ENCODE assay signal across 8 cellular contexts in genomic region chr3:10115326-10116137, GRCh38. TPM values are rescaled to one million over a fixed set of nuclear protein-coding genes. Genes with fewer than 3 reads are reported as not detected.
A peak's percentile ranks its signal among the peaks of the same experiment; 100 is the strongest.
DNase-seq lines count a peak whose midpoint lies in the region; ATAC-seq lines count a peak whose summit lies in the region.

Gene BRK1, plus strand, starts transcription at chr3:10115675. Its CDS starts 27 bp downstream, at chr3:10115702.

- H3K4me1 ChIP-seq in CD8-positive, alpha-beta memory T cell (ENCODE audit: insufficient read depth, low read length): peaks cover 34% of the 10 kb centered on the region
- H3K4me1 ChIP-seq in effector memory CD4-positive, alpha-beta T cell (ENCODE audit: control insufficient read depth, insufficient read depth, low read length, poor library complexity, severe bottlenecking): peaks cover 12% of the 10 kb centered on the region

- H3K27me3 ChIP-seq in CD8-positive, alpha-beta memory T cell (ENCODE audit: insufficient read depth, low read length, poor library complexity, severe bottlenecking): no peaks in the 10 kb centered on the region
- H3K27me3 ChIP-seq in effector memory CD4-positive, alpha-beta T cell (replicated peaks; ENCODE audit: control insufficient read depth, insufficient read depth, low read length, poor library complexity, severe bottlenecking): no peaks in the 10 kb centered on the region

- H3K4me3 Mint-ChIP-seq in CD8-positive, alpha-beta memory T cell: peak within 1 kb of the TSS; percentile 90 to 100 (median 99)

- DNase-seq in CD8-positive, alpha-beta memory T cell: peak; percentile 89 to 97 (median 91)
- DNase-seq in HS-5 (ENCODE audit: low read depth) (peak; percentile 84), lung microvascular endothelial cell (ENCODE audit: low read depth in 2 of 2) (peak; percentile 97 to 98)
- peak; percentile 87 for DNase-seq in NK-92 treated with Interleukin-12 subunit alpha and Interleukin-12 subunit beta, amount 100 ng/mL, for 24 hours (lab: John Stamatoyannopoulos, UW)
- DNase-seq in activated CD8-positive, alpha-beta memory T cell treated with anti-CD3 and anti-CD28 coated beads for 24 hours: peak; percentile 93
- peak; percentile 88 to 92 (median 88) for DNase-seq in effector memory CD4-positive, alpha-beta T cell
- peak; percentile 89 to 92 (median 91) for DNase-seq in stimulated activated CD4-positive, alpha-beta T cell treated with anti-CD3 and anti-CD28 coated beads, TNF-alpha, amount 100 ng/mL, for 48 hours (ENCODE audit: low read depth in 3 of 3)

- ATAC-seq in GM19468 (IDR thresholded peaks at IDR 0.05; ENCODE audit: extremely low read depth, unreplicated experiment): peak; percentile 84

- no peaks in the 10 kb centered on the region for H3K36me3 ChIP-seq in CD8-positive, alpha-beta memory T cell (ENCODE audit: insufficient read depth, low read length)
- H3K36me3 ChIP-seq in effector memory CD4-positive, alpha-beta T cell (ENCODE audit: control insufficient read depth, insufficient read depth, low read length): no peaks in the 10 kb centered on the region

- H3K36me3 Mint-ChIP-seq in CD8-positive, alpha-beta memory T cell: peaks cover 0 to 25% (median 0%) of the 10 kb centered on the region in 3 donors

- no peaks in the 10 kb centered on the region for H3K9me3 ChIP-seq in CD8-positive, alpha-beta memory T cell (ENCODE audit: low read length)
- no peaks in the 10 kb centered on the region for H3K9me3 ChIP-seq in effector memory CD4-positive, alpha-beta T cell (ENCODE audit: control insufficient read depth, low read length)

- peak within 1 kb of the TSS; percentile 87 to 100 (median 98) for H3K27ac Mint-ChIP-seq in CD8-positive, alpha-beta memory T cell

- H3K4me1 Mint-ChIP-seq in CD8-positive, alpha-beta memory T cell: peaks cover 34 to 47% (median 44%) of the 10 kb centered on the region in 3 donors

- peak within 1 kb of the TSS; percentile 96 for H3K4me3 ChIP-seq in CD8-positive, alpha-beta memory T cell (ENCODE audit: low read length)
- H3K4me3 ChIP-seq in effector memory CD4-positive, alpha-beta T cell (ENCODE audit: insufficient read depth, low read depth, low read length, poor library complexity, severe bottlenecking): peak within 1 kb of the TSS; percentile 85

- CTCF ChIA-PET in CD8-positive, alpha-beta memory T cell (lab: Charles Lee): interaction anchor here (0.7 kb wide), 1 partner anchor 84 kb away, joined by 3 read pairs; no protein-coding TSS in a partner anchor

- H3K9me3 Mint-ChIP-seq in CD8-positive, alpha-beta memory T cell: no peaks in the 10 kb centered on the region

- POLR2A ChIA-PET in CD8-positive, alpha-beta memory T cell (lab: Charles Lee): interaction anchor here (0.6 to 1.1 kb wide), 7 partner anchors 104 to 182 kb away, joined by 3 to 10 read pairs (median 4); partner anchors contain the start of gene CRELD1

- peak within 1 kb of the TSS; percentile 82 for H3K27ac ChIP-seq in CD8-positive, alpha-beta memory T cell (ENCODE audit: low read depth, low read length)
- peak within 1 kb of the TSS; percentile 80 for H3K27ac ChIP-seq in effector memory CD4-positive, alpha-beta T cell (ENCODE audit: insufficient read depth, low read length, poor library complexity, severe bottlenecking)

- H3K27me3 Mint-ChIP-seq in CD8-positive, alpha-beta memory T cell: no peaks in the 10 kb centered on the region

RNA-seq across cellular contexts. Expression of gene BRK1, which starts in this region (rescaled TPM):
- 100 to 1,000 TPM; 105 to 106 TPM for total RNA-seq in CD8-positive, alpha-beta memory T cell
- polyA plus RNA-seq in CD8-positive, alpha-beta memory T cell: 230 TPM
- 113 and 126 TPM in 2 replicates for total RNA-seq in lung microvascular endothelial cell

Comparison
In these comparisons a context has a peak if more than half of its experiments do, and no peak if none do; other contexts are left out.
1. Peak in every context shown above with its lines: DNase-seq, ATAC-seq, H3K4me3 ChIP-seq and H3K27ac ChIP-seq.